9 cellular contexts compared by ENCODE assay signal in genomic region chr13:41054919-41055619, GRCh38. TPM values are rescaled to one million over a fixed set of nuclear protein-coding genes. Genes with fewer than 3 reads are reported as not detected.
DNase-seq lines count a peak whose midpoint lies in the region; ATAC-seq and TF ChIP-seq lines count a peak whose summit lies in the region.
"Had no signal": no experiment of that assay in that cellular context is flagged by ENCODE, and none has a peak within 500 bp of the region (broad histone marks: within the 10 kb centered on the region; RNA-seq: fewer than 3 reads in every experiment).

No MANE protein-coding gene starts in this region.

- intact Hi-C loops in colonic mucosa (cut with DNase I) = loop anchor here (10.0 kb wide), 3 partner anchors 60 to 260 kb away; no protein-coding TSS in a partner anchor

- no peak for ATAC-seq in HG02981 (IDR thresholded peaks at IDR 0.05; ENCODE audit: unreplicated experiment)

- TF ChIP-seq CTCF in colonic mucosa (IDR thresholded peaks at IDR 0.05) (peak; percentile 24), retinal pigment epithelial cell (conservative IDR thresholded peaks at IDR 0.05; ENCODE audit: low read depth, low read length) (peak; percentile 45)

- no peaks in the 10 kb centered on the region for H3K9me3 ChIP-seq in colonic mucosa

- in situ Hi-C loops in KBM-7 (cut with MboI; ENCODE audit: low pct_unique_long_range_greater_than_20kb, low sequenced_read_pairs) = no loop called here

- no peaks in the 10 kb centered on the region for H3K27me3 ChIP-seq in colonic mucosa

- DNase-seq in DMS 273 (lab: John Stamatoyannopoulos, UW; ENCODE audit: unreplicated experiment) (peak; percentile 16), DMS 273 treated with DMSO at 0.1 percent for 48 hours (lab: John Stamatoyannopoulos, UW) (no peak), KBM-7 (peak; percentile 60), colonic mucosa (no peak), retinal pigment epithelial cell (ENCODE audit: low read depth) (no peak), SKM-1 (lab: John Stamatoyannopoulos, UW; ENCODE audit: unreplicated experiment) (no peak), NOMO-1 treated with DMSO at 0.1 percent for 48 hours (lab: John Stamatoyannopoulos, UW; ENCODE audit: unreplicated experiment) (no peak)
- DNase-seq: 8988T had no signal

- peaks cover 26% of the 10 kb centered on the region for H3K4me1 ChIP-seq in colonic mucosa

- H3K27ac ChIP-seq in colonic mucosa = peak overlapping the region; percentile 30

- no peak overlapping the region for H3K4me3 ChIP-seq in colonic mucosa
- no peak overlapping the region for H3K4me3 ChIP-seq in retinal pigment epithelial cell (ENCODE audit: low read length)

- no peaks in the 10 kb centered on the region for H3K36me3 ChIP-seq in colonic mucosa

- H3K9ac ChIP-seq in colonic mucosa (ENCODE audit: low read depth in 2 of 2, low read length in 2 of 2) = peak overlapping the region in 1 of 2 donors; percentile 68

RNA-seq across cellular contexts. Expression of gene WBP4, which starts 6.2 kb away (rescaled TPM):
- total RNA-seq in colonic mucosa = 1 to 10 TPM; 5.8 to 7.5 TPM

RNA-seq across cellular contexts. Expression of gene ELF1, which starts 36.0 kb away (rescaled TPM):
- total RNA-seq in colonic mucosa = 100 to 1,000 TPM in 1 of 2 donors, 10 to 100 TPM in 1; 72.2 to 120 TPM

Comparison
In these comparisons a context has a peak if more than half of its experiments do, and no peak if none do; other contexts are left out.
1. DNase-seq: peak in DMS 273 (single experiment) and KBM-7 (single experiment); none in DMS 273 treated with DMSO at 0.1 percent for 48 hours (single experiment), colonic mucosa (single experiment), retinal pigment epithelial cell (single experiment), SKM-1 (single experiment) and NOMO-1 treated with DMSO at 0.1 percent for 48 hours (single experiment).